Comparison of ENCODE assay signal across 8 cellular contexts in the genomic region with DNA sequence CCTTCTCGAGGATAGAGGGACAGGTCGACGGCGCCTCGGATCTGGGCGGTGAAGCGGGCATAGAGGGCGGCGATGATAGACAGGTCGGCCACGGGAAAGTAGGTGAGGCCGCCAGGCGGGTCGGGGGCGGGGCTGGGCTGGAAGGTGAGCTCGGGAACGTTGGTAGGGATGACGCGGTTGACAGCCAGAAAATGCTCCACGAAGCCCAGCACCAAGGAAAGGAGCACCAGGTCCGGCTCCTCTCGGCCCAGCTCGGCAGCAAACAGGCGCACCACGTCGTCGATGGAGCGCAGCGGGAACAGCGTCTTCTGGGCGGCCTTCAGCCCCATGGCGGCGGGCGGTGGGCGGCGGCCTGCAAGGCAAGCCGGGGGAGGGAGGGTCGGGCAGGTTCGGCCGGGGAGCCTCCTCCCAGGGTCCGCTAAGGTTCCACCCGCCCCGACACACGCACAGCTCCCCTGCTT. TPM values are rescaled to one million over a fixed set of nuclear protein-coding genes. Genes with fewer than 3 reads are reported as not detected.
A peak's percentile ranks its signal among the peaks of the same experiment; 100 is the strongest.
DNase-seq lines count a peak whose midpoint lies in the region; ATAC-seq and TF ChIP-seq lines count a peak whose summit lies in the region.

No MANE protein-coding gene starts in this region.

- no peaks in the 10 kb centered on the region for H3K9me3 Mint-ChIP-seq in Caco-2 (ENCODE audit: unreplicated experiment)
- H3K9me3 Mint-ChIP-seq in activated T-cell treated with anti-CD3 and anti-CD28 coated beads, Interleukin-2, amount 50 U/mL, for 72 hours: no peaks in the 10 kb centered on the region

- peak overlapping the region; percentile 85 for H3K4me3 Mint-ChIP-seq in Caco-2 (ENCODE audit: unreplicated experiment)
- H3K4me3 Mint-ChIP-seq in activated T-cell treated with anti-CD3 and anti-CD28 coated beads, Interleukin-2, amount 50 U/mL, for 72 hours: peak overlapping the region; percentile 98

- peak overlapping the region; percentile 85 for H2AFZ ChIP-seq in parathyroid adenoma

- no peak for TF ChIP-seq CTCF in Caco-2 (IDR thresholded peaks at IDR 0.05; ENCODE audit: insufficient read depth in 1 of 2, low read depth in 1 of 2, low read length in 1 of 2, severe bottlenecking in 1 of 2, unreplicated experiment in 1 of 2)
- TF ChIP-seq CTCF in parathyroid adenoma (IDR thresholded peaks at IDR 0.05): no peak

- CTCF ChIA-PET in Caco-2 (lab: Charles Lee): interaction anchor here (0.6 to 1.8 kb wide), 7 partner anchors 22 to 557 kb away, joined by 3 to 10 read pairs (median 4); partner anchors contain the start of gene CDC42BPG

- no peaks in the 10 kb centered on the region for H3K27me3 Mint-ChIP-seq in Caco-2 (ENCODE audit: insufficient read depth, unreplicated experiment)
- no peaks in the 10 kb centered on the region for H3K27me3 Mint-ChIP-seq in activated T-cell treated with anti-CD3 and anti-CD28 coated beads, Interleukin-2, amount 50 U/mL, for 72 hours (ENCODE audit: low read depth)

- H3K36me3 ChIP-seq in Caco-2 (ENCODE audit: control insufficient read depth, insufficient read depth, low read length) (peaks cover under 1% of the 10 kb centered on the region; the same call in 1 of the 2 replicates), parathyroid adenoma (ENCODE audit: control insufficient read depth, insufficient read depth, low read length) (no peaks in the 10 kb centered on the region)

- peak; percentile 35 to 36 for ATAC-seq in activated T-cell treated with anti-CD3 and anti-CD28 coated beads, Interleukin-2, amount 50 U/mL, for 72 hours (replicated peaks in 1 of 2)
- no peak for ATAC-seq in GM18498 (IDR thresholded peaks at IDR 0.05; ENCODE audit: unreplicated experiment)

- DNase-seq in Caco-2 (peak; percentile 57 to 60), HPDE6-E6E7 (ENCODE audit: extremely low spot score) (peak; percentile 71), glomerular visceral epithelial cell (ENCODE audit: extremely low spot score) (peak; percentile 23), NCI-H1436 (lab: John Stamatoyannopoulos, UW) (no peak), C1 segment of cervical spinal cord (lab: John Stamatoyannopoulos, UW) (no peak)
- DNase-seq in activated T-cell treated with anti-CD3 and anti-CD28 coated beads, Interleukin-2, amount 50 U/mL, for 72 hours: peak; percentile 23 to 39

- no peaks in the 10 kb centered on the region for H3K79me2 ChIP-seq in parathyroid adenoma

- H3K36me3 Mint-ChIP-seq in Caco-2 (ENCODE audit: insufficient read depth, unreplicated experiment): peaks cover 15% of the 10 kb centered on the region
- H3K36me3 Mint-ChIP-seq in activated T-cell treated with anti-CD3 and anti-CD28 coated beads, Interleukin-2, amount 50 U/mL, for 72 hours (ENCODE audit: insufficient read depth in 2 of 2): peaks cover 0 to 6% of the 10 kb centered on the region in 2 donors

- BruUV-seq in Caco-2 (replicated peaks; lab: Mats Ljungman, UMichigan): no TSS peak

- H3K4me2 ChIP-seq in parathyroid adenoma (ENCODE audit: low read length): peak overlapping the region; percentile 78

- H3K4me1 ChIP-seq in Caco-2: peaks cover 1% of the 10 kb centered on the region
- no peaks in the 10 kb centered on the region for H3K4me1 ChIP-seq in parathyroid adenoma

- H3K4me1 Mint-ChIP-seq in Caco-2 (ENCODE audit: low read depth, unreplicated experiment): no peaks in the 10 kb centered on the region
- H3K4me1 Mint-ChIP-seq in activated T-cell treated with anti-CD3 and anti-CD28 coated beads, Interleukin-2, amount 50 U/mL, for 72 hours (ENCODE audit: low read depth): peaks cover 17% of the 10 kb centered on the region

- H3K9me3 ChIP-seq in Caco-2 (no peaks in the 10 kb centered on the region), parathyroid adenoma (ENCODE audit: control insufficient read depth, low read length) (no peaks in the 10 kb centered on the region)

- no peak overlapping the region for H3K9ac ChIP-seq in parathyroid adenoma

- POLR2A ChIA-PET in Caco-2 (lab: Charles Lee): interaction anchor here (0.7 to 1.7 kb wide), 3 partner anchors 31 to 67 kb away, joined by 3 to 13 read pairs (median 3); partner anchors contain the start of gene SF1

- intact Hi-C loops in Caco-2 (cut with micrococcal nuclease; ENCODE audit: unreplicated experiment): loop anchor here (1.0 kb wide), 3 partner anchors 32 to 312 kb away; partner anchors contain the start of genes FAU, MRPL49 and SF1

- H3K4me3 ChIP-seq in Caco-2 (ENCODE audit: low read depth, low read length) (peak overlapping the region; percentile 90), parathyroid adenoma (ENCODE audit: low read depth, low read length) (peak overlapping the region; percentile 78)

- H3K27ac Mint-ChIP-seq in Caco-2 (ENCODE audit: unreplicated experiment): peak overlapping the region; percentile 34
- peak overlapping the region; percentile 86 for H3K27ac Mint-ChIP-seq in activated T-cell treated with anti-CD3 and anti-CD28 coated beads, Interleukin-2, amount 50 U/mL, for 72 hours

- H3K27ac ChIP-seq in parathyroid adenoma: peak overlapping the region; percentile 36

- H3K27me3 ChIP-seq in Caco-2 (replicated peaks; ENCODE audit: control insufficient read depth, insufficient read depth, low read length) (no peaks in the 10 kb centered on the region), parathyroid adenoma (ENCODE audit: control insufficient read depth, insufficient read depth, low read length) (no peaks in the 10 kb centered on the region)

RNA-seq across cellular contexts. Expression of gene MEN1, which starts 0.5 kb away (rescaled TPM):
- total RNA-seq in Caco-2 (2022): 32.7 and 36.8 TPM in 2 replicates
- 10 to 100 TPM; 33.8 to 36.3 TPM for total RNA-seq in activated T-cell treated with anti-CD3 and anti-CD28 coated beads, Interleukin-2, amount 50 U/mL, for 72 hours

RNA-seq across cellular contexts. Expression of gene MAP4K2, which starts 6.8 kb away (rescaled TPM):
- 16.8 and 21.4 TPM in 2 replicates for total RNA-seq in Caco-2 (2022)
- 10 to 100 TPM; 74.7 to 84.5 TPM for total RNA-seq in activated T-cell treated with anti-CD3 and anti-CD28 coated beads, Interleukin-2, amount 50 U/mL, for 72 hours

RNA-seq across cellular contexts. Expression of gene SF1, which starts 31.5 kb away (rescaled TPM):
- 359 and 386 TPM in 2 replicates for total RNA-seq in Caco-2 (2022)
- 100 to 1,000 TPM; 332 to 337 TPM for total RNA-seq in activated T-cell treated with anti-CD3 and anti-CD28 coated beads, Interleukin-2, amount 50 U/mL, for 72 hours

RNA-seq across cellular contexts. Expression of gene CDC42BPG, which starts 34.6 kb away (rescaled TPM):
- total RNA-seq in Caco-2 (2022): 29.1 and 36.0 TPM in 2 replicates
- 1 to 10 TPM; 1.1 to 1.5 TPM for total RNA-seq in activated T-cell treated with anti-CD3 and anti-CD28 coated beads, Interleukin-2, amount 50 U/mL, for 72 hours

RNA-seq across cellular contexts. Expression of gene PYGM, which starts 50.0 kb away (rescaled TPM):
- 0.51 and 1.4 TPM in 2 replicates for total RNA-seq in Caco-2 (2022)
- 1 to 10 TPM; 4.0 to 4.5 TPM for total RNA-seq in activated T-cell treated with anti-CD3 and anti-CD28 coated beads, Interleukin-2, amount 50 U/mL, for 72 hours

Comparison
In these comparisons a context has a peak if more than half of its experiments do, and no peak if none do; other contexts are left out.
1. DNase-seq: peak in Caco-2 (2 of 2), HPDE6-E6E7 (single experiment), activated T-cell treated with anti-CD3 and anti-CD28 coated beads, Interleukin-2, amount 50 U/mL, for 72 hours (2 of 2) and glomerular visceral epithelial cell (single experiment); none in NCI-H1436 (single experiment) and C1 segment of cervical spinal cord (0 of 14).